Comparison of ENCODE assay signal across 10 cellular contexts in genomic region chr5:96439477-96440184, GRCh38. TPM values are rescaled to one million over a fixed set of nuclear protein-coding genes. Genes with fewer than 3 reads are reported as not detected.
DNase-seq lines count a peak whose midpoint lies in the region; ATAC-seq and TF ChIP-seq lines count a peak whose summit lies in the region.
"Had no signal": no experiment of that assay in that cellular context is flagged by ENCODE, and none has a peak within 500 bp of the region (broad histone marks: within the 10 kb centered on the region; RNA-seq: fewer than 3 reads in every experiment).

No MANE protein-coding gene starts in this region.

- H3K27ac ChIP-seq in tibial artery (no peak overlapping the region), right cardiac atrium (ENCODE audit: low read length) (no peak overlapping the region)

- DNase-seq in activated naive CD8-positive, alpha-beta T cell treated with anti-CD3 and anti-CD28 coated beads, Interleukin-2, amount 10 ng/mL, durations not matched to agents 7 days and 5 days = no peak
- no peak for DNase-seq in activated CD4-positive, alpha-beta memory T cell treated with anti-CD3 and anti-CD28 coated beads for 36 hours
- DNase-seq in tibial artery = no peak
- DNase-seq in activated gamma-delta T cell (lab: John Stamatoyannopoulos, UW) = no peak
- DNase-seq in right cardiac atrium = no peak
- DNase-seq: activated CD8-positive, alpha-beta memory T cell treated with anti-CD3 and anti-CD28 coated beads, Interleukin-2, amount 50 U/mL, for 48 hours; retina had no signal

- no peaks in the 10 kb centered on the region for H3K36me3 ChIP-seq in tibial artery

- H3K4me1 Mint-ChIP-seq in activated naive CD8-positive, alpha-beta T cell treated with anti-CD3 and anti-CD28 coated beads, Interleukin-2, amount 10 ng/mL, durations not matched to agents 7 days and 5 days = peaks cover 7% of the 10 kb centered on the region
- H3K4me1 Mint-ChIP-seq in activated CD4-positive, alpha-beta memory T cell treated with anti-CD3 and anti-CD28 coated beads for 36 hours (ENCODE audit: low read depth) = peaks cover 2% of the 10 kb centered on the region

- no peaks in the 10 kb centered on the region for H3K9me3 Mint-ChIP-seq in activated naive CD8-positive, alpha-beta T cell treated with anti-CD3 and anti-CD28 coated beads, Interleukin-2, amount 10 ng/mL, durations not matched to agents 7 days and 5 days
- no peaks in the 10 kb centered on the region for H3K9me3 Mint-ChIP-seq in activated CD4-positive, alpha-beta memory T cell treated with anti-CD3 and anti-CD28 coated beads for 36 hours

- peak; percentile 90 for ATAC-seq in GM19463 (IDR thresholded peaks at IDR 0.05; ENCODE audit: unreplicated experiment)
- peak; percentile 90 for ATAC-seq in HG03103 (IDR thresholded peaks at IDR 0.05; ENCODE audit: low read depth, unreplicated experiment)
- no peak for ATAC-seq in activated naive CD8-positive, alpha-beta T cell treated with anti-CD3 and anti-CD28 coated beads, Interleukin-2, amount 10 ng/mL, durations not matched to agents 7 days and 5 days (ENCODE audit: low read depth)
- ATAC-seq in right cardiac atrium = no peak

- H3K4me3 Mint-ChIP-seq in activated naive CD8-positive, alpha-beta T cell treated with anti-CD3 and anti-CD28 coated beads, Interleukin-2, amount 10 ng/mL, durations not matched to agents 7 days and 5 days = peak overlapping the region; percentile 39
- H3K4me3 Mint-ChIP-seq in activated CD4-positive, alpha-beta memory T cell treated with anti-CD3 and anti-CD28 coated beads for 36 hours = no peak overlapping the region

- H3K4me1 ChIP-seq in tibial artery (no peaks in the 10 kb centered on the region), right cardiac atrium (ENCODE audit: control insufficient read depth, insufficient read depth, low read length) (no peaks in the 10 kb centered on the region)

- CTCF ChIA-PET in activated CD4-positive, alpha-beta memory T cell treated with anti-CD3 and anti-CD28 coated beads for 36 hours (lab: Charles Lee) = interaction anchor here (0.6 to 2.0 kb wide), 4 partner anchors 94 to 1252 kb away, joined by 3 to 9 read pairs (median 4); no protein-coding TSS in a partner anchor

- H3K27ac Mint-ChIP-seq in activated naive CD8-positive, alpha-beta T cell treated with anti-CD3 and anti-CD28 coated beads, Interleukin-2, amount 10 ng/mL, durations not matched to agents 7 days and 5 days = no peak overlapping the region
- H3K27ac Mint-ChIP-seq in activated CD4-positive, alpha-beta memory T cell treated with anti-CD3 and anti-CD28 coated beads for 36 hours = no peak overlapping the region

- H3K9me3 ChIP-seq in tibial artery (no peaks in the 10 kb centered on the region), right cardiac atrium (ENCODE audit: control insufficient read depth, low read length) (no peaks in the 10 kb centered on the region)

- no peak for TF ChIP-seq CTCF in tibial artery (IDR thresholded peaks at IDR 0.05)

- peaks cover 48% of the 10 kb centered on the region for H3K27me3 Mint-ChIP-seq in activated naive CD8-positive, alpha-beta T cell treated with anti-CD3 and anti-CD28 coated beads, Interleukin-2, amount 10 ng/mL, durations not matched to agents 7 days and 5 days
- peaks cover 43% of the 10 kb centered on the region for H3K27me3 Mint-ChIP-seq in activated CD4-positive, alpha-beta memory T cell treated with anti-CD3 and anti-CD28 coated beads for 36 hours

- H3K27me3 ChIP-seq in tibial artery (no peaks in the 10 kb centered on the region), right cardiac atrium (ENCODE audit: control insufficient read depth, insufficient read depth) (peaks cover 3% of the 10 kb centered on the region)

- 49% methylated on average over 3 of the region's 3 CpGs for WGBS in right cardiac atrium

- H3K36me3 Mint-ChIP-seq in activated naive CD8-positive, alpha-beta T cell treated with anti-CD3 and anti-CD28 coated beads, Interleukin-2, amount 10 ng/mL, durations not matched to agents 7 days and 5 days = no peaks in the 10 kb centered on the region
- H3K36me3 Mint-ChIP-seq in activated CD4-positive, alpha-beta memory T cell treated with anti-CD3 and anti-CD28 coated beads for 36 hours = no peaks in the 10 kb centered on the region

- POLR2A ChIA-PET in activated naive CD8-positive, alpha-beta T cell treated with anti-CD3 and anti-CD28 coated beads, Interleukin-2, amount 10 ng/mL, durations not matched to agents 7 days and 5 days (lab: Charles Lee) = interaction anchor here (0.7 kb wide), 1 partner anchor 37 kb away, joined by 4 read pairs; no protein-coding TSS in a partner anchor
- POLR2A ChIA-PET in activated CD4-positive, alpha-beta memory T cell treated with anti-CD3 and anti-CD28 coated beads for 36 hours (lab: Charles Lee) = no interaction called here

- H3K4me3 ChIP-seq in GM08714 (ENCODE audit: low read length) (peak overlapping the region; percentile 52; the same call in 1 of the 2 replicates), tibial artery (no peak overlapping the region), right cardiac atrium (ENCODE audit: low read length) (no peak overlapping the region)

- intact Hi-C loops in activated CD4-positive, alpha-beta memory T cell treated with anti-CD3 and anti-CD28 coated beads for 36 hours (cut with micrococcal nuclease) = no loop called here
- intact Hi-C loops in tibial artery (cut with DNase I; ENCODE audit: low total_unique reads) (no loop called here), right cardiac atrium (cut with DNase I) (no loop called here)

RNA-seq across cellular contexts. Expression of gene PCSK1, which starts 6.6 kb away (rescaled TPM):
- not detected for total RNA-seq in activated naive CD8-positive, alpha-beta T cell treated with anti-CD3 and anti-CD28 coated beads, Interleukin-2, amount 10 ng/mL, durations not matched to agents 7 days and 5 days
- total RNA-seq in activated CD4-positive, alpha-beta memory T cell treated with anti-CD3 and anti-CD28 coated beads for 36 hours = not detected
- 1 to 10 TPM in 2 of 4 donors, under 1 TPM in 2; 0.34 to 1.6 (median 1.0) TPM for total RNA-seq in right cardiac atrium
- 0.14 TPM for polyA plus RNA-seq in right cardiac atrium

Comparison
In these comparisons a context has a peak if more than half of its experiments do, and no peak if none do; other contexts are left out.
1. ATAC-seq: peak in GM19463 (single experiment) and HG03103 (single experiment); none in activated naive CD8-positive, alpha-beta T cell treated with anti-CD3 and anti-CD28 coated beads, Interleukin-2, amount 10 ng/mL, durations not matched to agents 7 days and 5 days (single experiment) and right cardiac atrium (0 of 2).